ENCODE assay signal across 28 cellular contexts in genomic region chr6:86832686-86833085, GRCh38.
DNase-seq lines count a peak whose midpoint lies in the region; ATAC-seq, FAIRE-seq and TF ChIP-seq lines count a peak whose summit lies in the region.
"Had no signal": no experiment of that assay in that cellular context is flagged by ENCODE, and none has a peak within 500 bp of the region (broad histone marks: within the 10 kb centered on the region; RNA-seq: fewer than 3 reads in every experiment).

No MANE protein-coding gene starts in this region.

- CTCF ChIA-PET in HepG2 (lab: Yijun Ruan, JAX; ENCODE audit: low intra/inter-chr PET ratio, low total read pairs), result no interaction called here

- TF ChIP-seq RAD21 in liver (IDR thresholded peaks at IDR 0.05) (no peak), HepG2 (CRISPR knock-in tag; IDR thresholded peaks at IDR 0.05) (no peak)

- H3K4me3 ChIP-seq in liver (ENCODE audit: low read depth in 1 of 3, low read length in 3 of 3) (no peak overlapping the region), HepG2 (replicated peaks in 1 of 3; ENCODE audit: insufficient read depth in 1 of 3, low read depth in 2 of 3, low read length in 3 of 3) (no peak overlapping the region)
- H3K4me3 ChIP-seq: A549; BLaER1; BLaER1 treated with 17β-estradiol and CSF1 and Interleukin-3, amounts not matched to agents 10 nM and 100 nM had no signal

- H3K4me2 ChIP-seq in HepG2 (ENCODE audit: low read depth, low read length), result no peak overlapping the region
- H3K4me2 ChIP-seq: A549; BLaER1; BLaER1 treated with 17β-estradiol and CSF1 and Interleukin-3, amounts not matched to agents 10 nM and 100 nM had no signal

- H4K20me1 ChIP-seq in HepG2 (ENCODE audit: insufficient read depth, low read length), result no peaks in the 10 kb centered on the region
- H4K20me1 ChIP-seq: BLaER1; BLaER1 treated with 17β-estradiol and CSF1 and Interleukin-3, amounts not matched to agents 10 nM and 100 nM had no signal

- POLR2A ChIA-PET in HepG2 (lab: Yijun Ruan, JAX), result no interaction called here

- no peak for ATAC-seq in HepG2
- ATAC-seq: A549; CD8-positive, alpha-beta T cell had no signal

- H3K36me3 ChIP-seq in liver (ENCODE audit: control insufficient read depth in 4 of 4, insufficient read depth in 3 of 4, low read depth in 1 of 4, low read length in 3 of 4), result no peaks in the 10 kb centered on the region
- H3K36me3 ChIP-seq in HepG2 (replicated peaks in 1 of 2; ENCODE audit: control insufficient read depth in 1 of 2, insufficient read depth in 2 of 2, low read length in 2 of 2), result no peaks in the 10 kb centered on the region
- H3K36me3 ChIP-seq: BE2C; BLaER1; BLaER1 treated with 17β-estradiol and CSF1 and Interleukin-3, amounts not matched to agents 10 nM and 100 nM had no signal

- H3K27me3 ChIP-seq in liver (ENCODE audit: control insufficient read depth in 4 of 4, insufficient read depth in 4 of 4, low read length in 3 of 4) (no peaks in the 10 kb centered on the region), HepG2 (ENCODE audit: control insufficient read depth in 1 of 2, insufficient read depth in 2 of 2, low read length in 2 of 2) (no peaks in the 10 kb centered on the region)
- H3K27me3 ChIP-seq: BE2C; BLaER1; BLaER1 treated with 17β-estradiol and CSF1 and Interleukin-3, amounts not matched to agents 10 nM and 100 nM had no signal

- no peak overlapping the region for H2AFZ ChIP-seq in HepG2 (ENCODE audit: low read length)

- H3K79me2 ChIP-seq in HepG2 (ENCODE audit: insufficient read depth, low read length), result no peaks in the 10 kb centered on the region

- BruUV-seq in HepG2 (replicated peaks; lab: Mats Ljungman, UMichigan), result no TSS peak

- TF ChIP-seq CTCF in liver (IDR thresholded peaks at IDR 0.05; ENCODE audit: low read depth, low read length, missing input control) (no peak), HepG2 (CRISPR knock-in tag; IDR thresholded peaks at IDR 0.05) (no peak)

- TF ChIP-seq POLR2A in HepG2 (IDR thresholded peaks at IDR 0.05; ENCODE audit: insufficient read depth in 1 of 2, low read depth in 2 of 2, low read length in 2 of 2), result no peak

- in situ Hi-C loops in HepG2 (cut with HindIII; ENCODE audit: extremely low pct_ligation_motif_present, low pct_unique_long_range_greater_than_20kb), result no loop called here

- intact Hi-C loops in HepG2 (cut with micrococcal nuclease; ENCODE audit: unreplicated experiment), result no loop called here

- H3K27ac ChIP-seq in liver (ENCODE audit: low read depth in 1 of 2, low read length in 2 of 2) (no peak overlapping the region), HepG2 (ENCODE audit: extremely low read length, insufficient read depth, low read length) (no peak overlapping the region)
- H3K27ac ChIP-seq: 22Rv1; A549; BLaER1; BLaER1 treated with 17β-estradiol and CSF1 and Interleukin-3, amounts not matched to agents 10 nM and 100 nM; C4-2B had no signal

- DNase-seq in HepG2 (ENCODE audit: low spot score), result no peak
- DNase-seq: 8988T; ACHN; AML-193; BE2C; C1 segment of cervical spinal cord; Caco-2; Calu3; CD4-positive, alpha-beta memory T cell; CD4-positive, alpha-beta T cell; CD4-positive, CD25-positive, alpha-beta regulatory T cell; CD8-positive, alpha-beta memory T cell; CD8-positive, alpha-beta T cell; COR-L47; DMS 273 treated with DMSO at 0.1 percent for 48 hours; DMS153; DMS79; DMS79 treated with DMSO at 0.1 percent for 48 hours; DND-41; EL had no signal

- H3K9ac ChIP-seq in liver (ENCODE audit: low read depth in 1 of 2, low read length in 2 of 2), result no peak overlapping the region
- no peak overlapping the region for H3K9ac ChIP-seq in HepG2 (ENCODE audit: insufficient read depth, low read depth, low read length)
- H3K9ac ChIP-seq: BLaER1; BLaER1 treated with 17β-estradiol and CSF1 and Interleukin-3, amounts not matched to agents 10 nM and 100 nM had no signal

- no peak for TF ChIP-seq EP300 in HepG2 (IDR thresholded peaks at IDR 0.05; ENCODE audit: low read depth in 2 of 2, low read length in 2 of 2)
- TF ChIP-seq EP300 in HepG2 (CRISPR knock-in tag; IDR thresholded peaks at IDR 0.05; ENCODE audit: borderline replicate concordance), result no peak

- H3K4me1 ChIP-seq in liver (ENCODE audit: control insufficient read depth in 4 of 4, insufficient read depth in 4 of 4, low read length in 3 of 4) (peaks cover 0 to 2% (median 0%) of the 10 kb centered on the region in 4 donors), HepG2 (ENCODE audit: insufficient read depth, low read length) (no peaks in the 10 kb centered on the region)
- H3K4me1 ChIP-seq: A549; BE2C; BLaER1; BLaER1 treated with 17β-estradiol and CSF1 and Interleukin-3, amounts not matched to agents 10 nM and 100 nM; Caco-2 had no signal

- H3K9me3 ChIP-seq in liver (ENCODE audit: control insufficient read depth in 4 of 4, low read length in 3 of 4), result no peaks in the 10 kb centered on the region
- no peaks in the 10 kb centered on the region for H3K9me3 ChIP-seq in HepG2 (ENCODE audit: low read length)
- H3K9me3 ChIP-seq: A549; BE2C; BLaER1; BLaER1 treated with 17β-estradiol and CSF1 and Interleukin-3, amounts not matched to agents 10 nM and 100 nM; Caco-2 had no signal

- FAIRE-seq in HepG2 (lab: Jason Lieb, UNC), result no peak
- FAIRE-seq: A204.1, A549, D721Med had no signal

TF ChIP-seq in liver, 16 proteins besides CTCF, POLR2A, EP300 and RAD21:
- TF ChIP-seq FOXA1 (IDR thresholded peaks at IDR 0.05) (no peak), SP1 (IDR thresholded peaks at IDR 0.05) (no peak), RXRA (IDR thresholded peaks at IDR 0.05) (peak; percentile 13 to 21)
TF ChIP-seq in liver: peak in this region for 1.

TF ChIP-seq in HepG2, 621 proteins besides CTCF, POLR2A, EP300 and RAD21 (continues in another document):
- TF ChIP-seq THRA (CRISPR knock-in tag; IDR thresholded peaks at IDR 0.05; ENCODE audit: borderline replicate concordance), result no peak
- TF ChIP-seq ADNP (CRISPR knock-in tag; IDR thresholded peaks at IDR 0.05), result no peak
- TF ChIP-seq ZNF407 (CRISPR knock-in tag; IDR thresholded peaks at IDR 0.05; ENCODE audit: not compliant biosample characterization), result no peak
